10 cellular contexts compared by ENCODE assay signal in genomic region chr15:31340047-31340446, GRCh38. TPM values are rescaled to one million over a fixed set of nuclear protein-coding genes. Genes with fewer than 3 reads are reported as not detected.
A peak's percentile ranks its signal among the peaks of the same experiment; 100 is the strongest.
DNase-seq lines count a peak whose midpoint lies in the region; ATAC-seq and TF ChIP-seq lines count a peak whose summit lies in the region.
"Had no signal": no experiment of that assay in that cellular context is flagged by ENCODE, and none has a peak within 500 bp of the region (broad histone marks: within the 10 kb centered on the region; RNA-seq: fewer than 3 reads in every experiment).

No MANE protein-coding gene starts in this region.

- H3K4me2 ChIP-seq in BLaER1 = peak overlapping the region; percentile 93

- no peak for TF ChIP-seq CTCF in colonic mucosa (IDR thresholded peaks at IDR 0.05)
- no peak for TF ChIP-seq CTCF in psoas muscle (IDR thresholded peaks at IDR 0.05)

- H3K9me3 ChIP-seq in BLaER1 = no peaks in the 10 kb centered on the region
- no peaks in the 10 kb centered on the region for H3K9me3 ChIP-seq in KOPT-K1 (ENCODE audit: insufficient read depth, low read length, poor library complexity, severe bottlenecking)
- H3K9me3 ChIP-seq in colonic mucosa = no peaks in the 10 kb centered on the region
- H3K9me3 ChIP-seq in psoas muscle = no peaks in the 10 kb centered on the region
- H3K9me3 ChIP-seq: right lobe of liver had no signal

- no peak for ATAC-seq in psoas muscle
- ATAC-seq: right lobe of liver had no signal

- H4K20me1 ChIP-seq in BLaER1 = peaks cover 99% of the 10 kb centered on the region

- 0 out of 2 replicates have a peak overlapping the region, but pooled peaks have one; percentile 30 for H3K9ac ChIP-seq in BLaER1
- H3K9ac ChIP-seq in colonic mucosa (ENCODE audit: low read depth in 2 of 2, low read length in 2 of 2) = no peak overlapping the region

- H3K4me1 ChIP-seq in BLaER1 (peaks cover 100% of the 10 kb centered on the region), colonic mucosa (peaks cover 62% of the 10 kb centered on the region), psoas muscle (peaks cover 85% of the 10 kb centered on the region)

- H3K27me3 ChIP-seq in BLaER1 (no peaks in the 10 kb centered on the region), colonic mucosa (no peaks in the 10 kb centered on the region), psoas muscle (ENCODE audit: insufficient read depth in 3 of 3, low read length in 2 of 3) (no peaks in the 10 kb centered on the region)
- H3K27me3 ChIP-seq: right lobe of liver had no signal

- peaks cover 6% of the 10 kb centered on the region for H3K36me3 ChIP-seq in BLaER1
- peaks cover 22% of the 10 kb centered on the region for H3K36me3 ChIP-seq in KOPT-K1 (ENCODE audit: insufficient read depth, low read length)
- H3K36me3 ChIP-seq in colonic mucosa = no peaks in the 10 kb centered on the region
- no peaks in the 10 kb centered on the region for H3K36me3 ChIP-seq in psoas muscle (ENCODE audit: insufficient read depth in 1 of 2, low read depth in 1 of 2)
- H3K36me3 ChIP-seq: right lobe of liver had no signal

- intact Hi-C loops in colonic mucosa (cut with DNase I) (no loop called here), psoas muscle (cut with DNase I) (loop anchor here in 1 of 2 donors (10.0 kb wide), 1 partner anchor 375 kb away; no protein-coding TSS in a partner anchor)

- 62 to 74% (median 65%) methylated on average over 5 of the region's 5 CpGs for whole genome bisulfite sequencing in psoas muscle, 3 donors

- H3K4me3 ChIP-seq in BLaER1 = no peak overlapping the region
- H3K4me3 ChIP-seq in colonic mucosa = no peak overlapping the region
- H3K4me3 ChIP-seq in psoas muscle = no peak overlapping the region
- H3K4me3 ChIP-seq: right lobe of liver had no signal

- H3K27ac ChIP-seq in BLaER1 = peak overlapping the region; percentile 72; the same call in 1 of the 2 replicates
- H3K27ac ChIP-seq in KOPT-K1 (ENCODE audit: low read depth, low read length, poor library complexity, severe bottlenecking) = peak overlapping the region; percentile 30
- peak overlapping the region; percentile 35 for H3K27ac ChIP-seq in colonic mucosa
- H3K27ac ChIP-seq in psoas muscle = peak overlapping the region; percentile 64

- DNase-seq in colonic mucosa (no peak), psoas muscle (no peak), KG1 (lab: John Stamatoyannopoulos, UW) (no peak), NCI-H748 (lab: John Stamatoyannopoulos, UW; ENCODE audit: unreplicated experiment) (no peak), EL (no peak), NCI-H187 treated with DMSO at 0.1 percent for 48 hours (lab: John Stamatoyannopoulos, UW) (no peak)
- DNase-seq: NCI-H524 treated with DMSO at 0.1 percent for 48 hours, right lobe of liver had no signal

RNA-seq across cellular contexts. Expression of gene KLF13, which starts 13.4 kb away (rescaled TPM):
- total RNA-seq in colonic mucosa (10 to 100 TPM; 68.9 to 92.3 TPM), psoas muscle (10 to 100 TPM; 11.9 to 45.6 (median 25.2) TPM)
- polyA plus RNA-seq in psoas muscle = 10 to 100 TPM; 14.5 to 29.0 (median 20.4) TPM
